8 cellular contexts compared by ENCODE assay signal in genomic region chr4:119212251-119212963, GRCh38. TPM values are rescaled to one million over a fixed set of nuclear protein-coding genes. Genes with fewer than 3 reads are reported as not detected.
A peak's percentile ranks its signal among the peaks of the same experiment; 100 is the strongest.
DNase-seq lines count a peak whose midpoint lies in the region; ATAC-seq lines count a peak whose summit lies in the region.

Gene USP53, plus strand, starts transcription at chr4:119212713. Its CDS starts 27,047 bp downstream, at chr4:119239760.

- H3K27me3 Mint-ChIP-seq in naive thymus-derived CD8-positive, alpha-beta T cell: peaks cover 0 to 6% (median 0%) of the 10 kb centered on the region in 5 donors
- peaks cover 0 to 4% of the 10 kb centered on the region in 2 donors for H3K27me3 Mint-ChIP-seq in stimulated activated naive B cell treated with anti-CD40 and anti-IgM and Interleukin-4, amounts not matched to agents 10 μg/mL and 1 μg/mL and 100 μg/mL, for 72 hours

- H3K9me3 Mint-ChIP-seq in naive thymus-derived CD8-positive, alpha-beta T cell: no peaks in the 10 kb centered on the region
- H3K9me3 Mint-ChIP-seq in stimulated activated naive B cell treated with anti-CD40 and anti-IgM and Interleukin-4, amounts not matched to agents 10 μg/mL and 1 μg/mL and 100 μg/mL, for 72 hours: peaks cover 1 to 4% of the 10 kb centered on the region in 2 donors

- H3K27me3 ChIP-seq in H7 (ENCODE audit: control insufficient read depth, insufficient read depth, low read length): no peaks in the 10 kb centered on the region
- no peaks in the 10 kb centered on the region for H3K27me3 ChIP-seq in MG63

- H3K4me3 Mint-ChIP-seq in naive thymus-derived CD8-positive, alpha-beta T cell: peak within 1 kb of the TSS; percentile 90 to 100 (median 95)
- H3K4me3 Mint-ChIP-seq in stimulated activated naive B cell treated with anti-CD40 and anti-IgM and Interleukin-4, amounts not matched to agents 10 μg/mL and 1 μg/mL and 100 μg/mL, for 72 hours: peak within 1 kb of the TSS; percentile 88

- ATAC-seq in naive thymus-derived CD8-positive, alpha-beta T cell: peak; percentile 92
- peak; percentile 92 to 93 for ATAC-seq in stimulated activated naive B cell treated with anti-CD40 and anti-IgM and Interleukin-4, amounts not matched to agents 10 μg/mL and 1 μg/mL and 100 μg/mL, for 72 hours (replicated peaks)

- H3K4me1 Mint-ChIP-seq in naive thymus-derived CD8-positive, alpha-beta T cell: peaks cover 12 to 50% (median 40%) of the 10 kb centered on the region in 4 donors
- peaks cover 18 to 38% of the 10 kb centered on the region in 2 donors for H3K4me1 Mint-ChIP-seq in stimulated activated naive B cell treated with anti-CD40 and anti-IgM and Interleukin-4, amounts not matched to agents 10 μg/mL and 1 μg/mL and 100 μg/mL, for 72 hours

- peak within 1 kb of the TSS; percentile 92 to 100 (median 96) for H3K27ac Mint-ChIP-seq in naive thymus-derived CD8-positive, alpha-beta T cell
- H3K27ac Mint-ChIP-seq in stimulated activated naive B cell treated with anti-CD40 and anti-IgM and Interleukin-4, amounts not matched to agents 10 μg/mL and 1 μg/mL and 100 μg/mL, for 72 hours: peak within 1 kb of the TSS; percentile 90

- POLR2A ChIA-PET in naive thymus-derived CD8-positive, alpha-beta T cell (lab: Charles Lee): interaction anchor here (0.5 to 2.6 kb wide), 13 partner anchors 9 to 948 kb away, joined by 3 to 29 read pairs (median 4); a partner anchor contains a TSS

- DNase-seq in EL (peak; percentile 98), H7 (peak; percentile 96), MG63 (peak; percentile 91), SHP77 (lab: John Stamatoyannopoulos, UW) (peak; percentile 94 to 95), fibroblast of peridontal ligament (ENCODE audit: extremely low read depth) (peak; percentile 98)
- DNase-seq in activated effector memory CD4-positive, alpha-beta T cell treated with anti-CD3 and anti-CD28 coated beads, Interleukin-2, amount 50 U/mL, for 16 hours: peak; percentile 99
- peak; percentile 93 to 99 (median 97) for DNase-seq in naive thymus-derived CD8-positive, alpha-beta T cell
- DNase-seq in stimulated activated naive B cell treated with anti-CD40 and anti-IgM and Interleukin-4, amounts not matched to agents 10 μg/mL and 1 μg/mL and 100 μg/mL, for 72 hours: peak; percentile 93

- no peaks in the 10 kb centered on the region for H3K36me3 ChIP-seq in H7 (replicated peaks; ENCODE audit: control insufficient read depth, insufficient read depth, low read length)
- H3K36me3 ChIP-seq in MG63: peaks cover 3% of the 10 kb centered on the region; the same call in 1 of the 2 replicates

- H3K4me3 ChIP-seq in H7 (ENCODE audit: insufficient read depth, low read depth, low read length) (peak within 1 kb of the TSS; percentile 92), MG63 (peak within 1 kb of the TSS; percentile 79)

- H3K36me3 Mint-ChIP-seq in naive thymus-derived CD8-positive, alpha-beta T cell: peaks cover 2 to 6% (median 5%) of the 10 kb centered on the region in 3 donors
- peaks cover 2 to 3% of the 10 kb centered on the region in 2 donors for H3K36me3 Mint-ChIP-seq in stimulated activated naive B cell treated with anti-CD40 and anti-IgM and Interleukin-4, amounts not matched to agents 10 μg/mL and 1 μg/mL and 100 μg/mL, for 72 hours

- no peaks in the 10 kb centered on the region for H3K9me3 ChIP-seq in MG63

RNA-seq across cellular contexts. Expression of gene USP53, which starts in this region (rescaled TPM):
- 16.5 and 26.5 TPM in 2 replicates for total RNA-seq in H7 (2014; rRNA removed; shearing (Covaris generic))
- total RNA-seq in MG63 (2014; rRNA removed; shearing (Covaris generic); ENCODE audit: low replicate concordance): 6.3 and 47.3 TPM in 2 replicates
- total RNA-seq in naive thymus-derived CD8-positive, alpha-beta T cell: 10 to 100 TPM; 29.5 to 31.3 TPM
- 10 to 100 TPM in 2 of 3 donors, 1 to 10 TPM in 1; 6.5 to 23.5 (median 12.5) TPM for polyA plus RNA-seq in naive thymus-derived CD8-positive, alpha-beta T cell

Comparison
In these comparisons a context has a peak if more than half of its experiments do, and no peak if none do; other contexts are left out.
1. Peak in every context shown above with its lines: DNase-seq, ATAC-seq and H3K4me3 ChIP-seq.